Comparison of ENCODE assay signal across 35 cellular contexts in genomic region chr6:117473401-117473800, GRCh38. TPM values are rescaled to one million over a fixed set of nuclear protein-coding genes. Genes with fewer than 3 reads are reported as not detected.
"Had no signal": no experiment of that assay in that cellular context is flagged by ENCODE, and none has a peak within 500 bp of the region (broad histone marks: within the 10 kb centered on the region; RNA-seq: fewer than 3 reads in every experiment).

No MANE protein-coding gene starts in this region.

- H3K9me3 ChIP-seq: MG63 had no signal

- DNase-seq: Karpas-422, Kasumi-1, KG1, MG63, MV-4-11, NCI-H1048, NCI-H1092, NCI-H1092 treated with DMSO at 0.1 percent for 48 hours, NCI-H1105, NCI-H1105 treated with DMSO at 0.1 percent for 48 hours, NCI-H1417, NCI-H1417 treated with DMSO at 0.1 percent for 48 hours, NCI-H1436, NCI-H1436 treated with DMSO at 0.1 percent for 48 hours, NCI-H146, NCI-H1694, NCI-H1694 treated with DMSO at 0.1 percent for 48 hours, NCI-H187, NCI-H187 treated with DMSO at 0.1 percent for 48 hours, NCI-H1930, NCI-H2029, NCI-H2029 treated with DMSO at 0.1 percent for 48 hours, NCI-H2081, NCI-H2081 treated with DMSO at 0.1 percent for 48 hours, NCI-H2107, NCI-H2171 treated with DMSO at 0.1 percent for 48 hours, NCI-H2227 treated with DMSO at 0.1 percent for 48 hours, NCI-H226, NCI-H345, NCI-H446, NCI-H446 treated with DMSO at 0.1 percent for 48 hours, NCI-H510A, NCI-H510A treated with DMSO at 0.1 percent for 48 hours had no signal

- H3K4me2 ChIP-seq: KMS-11 had no signal

- H3K9ac ChIP-seq: KMS-11 had no signal

- H3K4me3 ChIP-seq: MG63 had no signal

- H3K27ac ChIP-seq: KMS-11 had no signal

- H3K36me3 ChIP-seq: MG63 had no signal

- H3K27me3 ChIP-seq: MG63 had no signal

RNA-seq across cellular contexts. Expression of gene ROS1, which starts 47.7 kb away (rescaled TPM):
- total RNA-seq: NCI-H460 had no signal
